Comparison of ENCODE assay signal across 21 cellular contexts in the genomic region with DNA sequence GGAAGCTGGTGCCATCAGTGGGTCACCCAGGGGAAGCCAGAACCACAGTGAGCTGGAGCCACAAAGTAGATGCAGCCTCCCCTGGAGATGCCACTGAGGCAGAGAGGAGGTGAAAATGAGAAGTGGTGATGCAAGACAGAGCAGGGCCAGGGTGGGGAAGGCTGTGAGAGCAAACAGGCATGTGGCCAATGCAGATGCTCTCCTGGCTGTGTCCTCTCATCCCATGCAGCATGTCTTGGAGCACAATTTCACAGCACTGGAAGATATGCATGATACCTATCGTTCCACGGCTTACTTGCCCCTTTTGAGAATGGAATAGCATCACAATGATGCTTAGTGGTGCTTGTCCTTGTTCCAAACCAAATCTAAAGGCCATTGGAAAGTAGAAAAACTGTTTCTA.
"Had no signal": no experiment of that assay in that cellular context is flagged by ENCODE, and none has a peak within 500 bp of the region (broad histone marks: within the 10 kb centered on the region; RNA-seq: fewer than 3 reads in every experiment).

No MANE protein-coding gene starts in this region.

- H3K9me3 ChIP-seq: MG63, SK-N-SH had no signal

- H3K36me3 ChIP-seq: MG63 had no signal

- H3K4me3 ChIP-seq: MG63 had no signal

- H3K27me3 ChIP-seq: MG63 had no signal

- ATAC-seq: HepG2, Panc1 had no signal

- H3K27ac ChIP-seq: RWPE1 had no signal

- H3K9ac ChIP-seq: SK-N-SH had no signal

- DNase-seq: IMR-90, KG1, MG63, NCI-H1092 treated with DMSO at 0.1 percent for 48 hours, NCI-H1436 treated with DMSO at 0.1 percent for 48 hours, NCI-H1694, NCI-H187 treated with DMSO at 0.1 percent for 48 hours, NCI-H2029 treated with DMSO at 0.1 percent for 48 hours, NCI-H2107, NCI-H226, NCI-H446, NCI-H510A, NCI-H524 treated with DMSO at 0.1 percent for 48 hours, NCI-H69, NCI-H774, SHP77, SK-N-SH, SW 1271 had no signal

- H3K4me2 ChIP-seq: SK-N-SH had no signal
